In genomic region chr3:107064445-107065060, GRCh38 we compare ENCODE assay signal across 8 cellular contexts.
DNase-seq lines count a peak whose midpoint lies in the region; ATAC-seq and TF ChIP-seq lines count a peak whose summit lies in the region.

No MANE protein-coding gene starts in this region.

- POLR2A ChIA-PET in naive thymus-derived CD8-positive, alpha-beta T cell (lab: Charles Lee): no interaction called here

- H3K27me3 ChIP-seq in esophagus squamous epithelium: no peaks in the 10 kb centered on the region

- no peaks in the 10 kb centered on the region for H3K9me3 ChIP-seq in esophagus squamous epithelium

- no peak for TF ChIP-seq POLR2A in esophagus squamous epithelium (IDR thresholded peaks at IDR 0.05)

- no peaks in the 10 kb centered on the region for H3K36me3 Mint-ChIP-seq in naive thymus-derived CD8-positive, alpha-beta T cell

- 8 to 9% methylated on average over 8 of the region's 8 CpGs for WGBS in esophagus squamous epithelium, 2 donors

- no peaks in the 10 kb centered on the region for H3K36me3 ChIP-seq in esophagus squamous epithelium

- intact Hi-C loops in esophagus squamous epithelium (cut with DNase I): no loop called here

- H3K4me3 Mint-ChIP-seq in naive thymus-derived CD8-positive, alpha-beta T cell: no peak overlapping the region

- H3K27ac ChIP-seq in esophagus squamous epithelium: no peak overlapping the region

- no peak overlapping the region for H3K27ac Mint-ChIP-seq in naive thymus-derived CD8-positive, alpha-beta T cell

- peak; percentile 90 for ATAC-seq in GM21526 (IDR thresholded peaks at IDR 0.05; ENCODE audit: low FRiP score, unreplicated experiment)
- peak; percentile 52 to 69 for ATAC-seq in naive thymus-derived CD8-positive, alpha-beta T cell

- peaks cover 6 to 12% (median 9%) of the 10 kb centered on the region in 4 donors for H3K4me1 Mint-ChIP-seq in naive thymus-derived CD8-positive, alpha-beta T cell

- H3K27me3 Mint-ChIP-seq in naive thymus-derived CD8-positive, alpha-beta T cell: peaks cover 0 to 11% (median 1%) of the 10 kb centered on the region in 5 donors

- no peak overlapping the region for H3K4me3 ChIP-seq in esophagus squamous epithelium

- H3K4me1 ChIP-seq in esophagus squamous epithelium: peaks cover 0 to 9% (median 0%) of the 10 kb centered on the region in 3 donors

- peak; percentile 23 to 76 (median 65) for TF ChIP-seq CTCF in esophagus squamous epithelium (IDR thresholded peaks at IDR 0.05)

- DNase-seq in DMS53 (lab: John Stamatoyannopoulos, UW) (peak; percentile 77), HUDEP-2 (lab: John Stamatoyannopoulos, UW; ENCODE audit: unreplicated experiment in 76 of 76) (peak in 58 of 76 experiments; percentile 2 to 78 (median 35)), NOMO-1 (lab: John Stamatoyannopoulos, UW; ENCODE audit: unreplicated experiment in 2 of 2) (peak; percentile 40 to 65), esophagus squamous epithelium (lab: John Stamatoyannopoulos, UW) (no peak), superior temporal gyrus (ENCODE audit: extremely low spot score) (peak; percentile 98)
- peak; percentile 44 for DNase-seq in activated CD8-positive, alpha-beta memory T cell treated with anti-CD3 and anti-CD28 coated beads, Interleukin-2, amount 50 U/mL, for 24 hours (ENCODE audit: extremely low read depth)
- peak in 9 of 10 donors; percentile 7 to 64 (median 46) for DNase-seq in naive thymus-derived CD8-positive, alpha-beta T cell

- H3K9me3 Mint-ChIP-seq in naive thymus-derived CD8-positive, alpha-beta T cell: no peaks in the 10 kb centered on the region
